15 cellular contexts compared by ENCODE assay signal in genomic region chr7:74351836-74352235, GRCh38.
DNase-seq lines count a peak whose midpoint lies in the region; ATAC-seq and TF ChIP-seq lines count a peak whose summit lies in the region.
"Had no signal": no experiment of that assay in that cellular context is flagged by ENCODE, and none has a peak within 500 bp of the region (broad histone marks: within the 10 kb centered on the region; RNA-seq: fewer than 3 reads in every experiment).

No MANE protein-coding gene starts in this region.

- no peak for TF ChIP-seq CTCF in mesothelial cell of epicardium (IDR thresholded peaks at IDR 0.05; ENCODE audit: unreplicated experiment)

- peaks cover 6 to 8% of the 10 kb centered on the region in 2 donors for H3K9me3 Mint-ChIP-seq in stimulated activated naive B cell treated with anti-CD40 and anti-IgM and Interleukin-4, amounts not matched to agents 10 μg/mL and 1 μg/mL and 100 μg/mL, for 72 hours
- H3K9me3 Mint-ChIP-seq in mesothelial cell of epicardium = peaks cover 10% of the 10 kb centered on the region
- H3K9me3 Mint-ChIP-seq: CD8-positive, alpha-beta T cell; GM23338 had no signal

- H3K27ac Mint-ChIP-seq in stimulated activated naive B cell treated with anti-CD40 and anti-IgM and Interleukin-4, amounts not matched to agents 10 μg/mL and 1 μg/mL and 100 μg/mL, for 72 hours = peak overlapping the region; percentile 77
- H3K27ac Mint-ChIP-seq in mesothelial cell of epicardium = no peak overlapping the region
- H3K27ac Mint-ChIP-seq: B cell; CD8-positive, alpha-beta T cell; GM23338; HFFc6 had no signal

- peaks cover 0 to 6% of the 10 kb centered on the region in 2 donors for H3K4me1 Mint-ChIP-seq in stimulated activated naive B cell treated with anti-CD40 and anti-IgM and Interleukin-4, amounts not matched to agents 10 μg/mL and 1 μg/mL and 100 μg/mL, for 72 hours
- no peaks in the 10 kb centered on the region for H3K4me1 Mint-ChIP-seq in mesothelial cell of epicardium
- H3K4me1 Mint-ChIP-seq: B cell, GM23338 had no signal

- H3K27me3 Mint-ChIP-seq in stimulated activated naive B cell treated with anti-CD40 and anti-IgM and Interleukin-4, amounts not matched to agents 10 μg/mL and 1 μg/mL and 100 μg/mL, for 72 hours = no peaks in the 10 kb centered on the region
- no peaks in the 10 kb centered on the region for H3K27me3 Mint-ChIP-seq in mesothelial cell of epicardium (ENCODE audit: low read depth)
- H3K27me3 Mint-ChIP-seq: B cell had no signal

- DNase-seq in left ventricle myocardium superior (peak; percentile 41), left cardiac atrium (no peak), midbrain (lab: John Stamatoyannopoulos, UW) (peak; percentile 5), cerebellar nuclear complex (lab: John Stamatoyannopoulos, UW) (no peak), mesothelial cell of epicardium (ENCODE audit: low spot score in 2 of 2, unreplicated experiment in 2 of 2) (no peak), inferior parietal cortex (ENCODE audit: extremely low spot score) (no peak)
- no peak for DNase-seq in stimulated activated naive B cell treated with anti-CD40 and anti-IgM and Interleukin-4, amounts not matched to agents 10 μg/mL and 1 μg/mL and 100 μg/mL, for 72 hours
- DNase-seq: Calu3; CD8-positive, alpha-beta T cell; DMS79 treated with DMSO at 0.1 percent for 48 hours; GF-D8; HFFc6 had no signal

- H3K4me3 Mint-ChIP-seq in stimulated activated naive B cell treated with anti-CD40 and anti-IgM and Interleukin-4, amounts not matched to agents 10 μg/mL and 1 μg/mL and 100 μg/mL, for 72 hours = no peak overlapping the region
- no peak overlapping the region for H3K4me3 Mint-ChIP-seq in mesothelial cell of epicardium
- H3K4me3 Mint-ChIP-seq: B cell; CD8-positive, alpha-beta T cell; GM23338; HFFc6 had no signal

- intact Hi-C loops in left ventricle myocardium superior (cut with micrococcal nuclease) = no loop called here
- intact Hi-C loops in left cardiac atrium (cut with DNase I) = no loop called here

- H3K36me3 Mint-ChIP-seq in stimulated activated naive B cell treated with anti-CD40 and anti-IgM and Interleukin-4, amounts not matched to agents 10 μg/mL and 1 μg/mL and 100 μg/mL, for 72 hours = peaks cover 38 to 56% of the 10 kb centered on the region in 2 donors
- peaks cover 33% of the 10 kb centered on the region for H3K36me3 Mint-ChIP-seq in mesothelial cell of epicardium
- H3K36me3 Mint-ChIP-seq: CD8-positive, alpha-beta T cell had no signal

- ATAC-seq in left ventricle myocardium superior (no peak), left cardiac atrium (no peak)
- ATAC-seq in stimulated activated naive B cell treated with anti-CD40 and anti-IgM and Interleukin-4, amounts not matched to agents 10 μg/mL and 1 μg/mL and 100 μg/mL, for 72 hours (replicated peaks) = no peak
- ATAC-seq: CD8-positive, alpha-beta T cell; GM23338; HCT116 had no signal

Comparison
In these comparisons a context has a peak if more than half of its experiments do, and no peak if none do; other contexts are left out.
1. DNase-seq: peak in left ventricle myocardium superior (single experiment) and midbrain (single experiment); none in left cardiac atrium (single experiment), stimulated activated naive B cell treated with anti-CD40 and anti-IgM and Interleukin-4, amounts not matched to agents 10 μg/mL and 1 μg/mL and 100 μg/mL, for 72 hours (single experiment), cerebellar nuclear complex (0 of 2), mesothelial cell of epicardium (0 of 2) and inferior parietal cortex (single experiment).